In the genomic region with DNA sequence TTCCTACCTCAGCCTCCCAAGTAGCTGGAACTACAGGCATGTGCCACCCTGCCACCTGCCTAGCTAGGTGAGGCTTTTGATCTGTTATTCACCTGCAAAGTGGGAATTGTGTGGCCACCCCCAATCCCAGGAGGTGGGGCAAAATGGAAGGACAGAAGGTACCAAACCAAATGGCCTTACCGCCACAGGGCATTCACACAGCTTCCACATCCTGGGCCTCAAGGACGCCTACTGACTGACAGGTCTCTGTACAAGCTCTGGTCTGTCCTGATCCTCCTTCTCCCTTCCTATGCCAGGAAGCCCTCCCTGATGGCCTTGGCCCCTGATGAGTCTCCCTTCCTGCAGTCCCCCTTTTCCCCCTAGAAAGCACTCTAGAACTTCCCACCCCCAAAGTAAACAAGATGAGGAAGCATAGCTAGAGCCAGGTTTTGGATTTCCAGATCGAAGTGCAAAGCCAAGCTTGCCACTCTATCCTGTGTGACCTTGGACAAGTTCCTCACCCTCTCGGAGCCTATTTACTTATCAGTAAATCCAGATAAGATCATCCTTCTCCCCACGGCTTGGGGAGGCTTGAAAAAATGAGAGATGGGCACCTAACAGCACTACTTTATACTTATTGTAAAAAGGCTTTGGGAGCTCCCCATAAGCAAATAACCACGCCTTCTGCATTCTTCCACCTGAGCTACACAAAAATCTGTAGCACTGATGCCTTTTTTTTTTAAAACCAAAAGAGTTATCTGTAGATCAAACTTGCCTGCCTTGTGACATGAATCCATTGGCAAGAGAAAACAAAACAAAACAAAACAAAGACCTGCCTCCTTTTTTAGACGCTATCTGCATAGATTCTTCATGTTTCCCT, we compare ENCODE assay signal across 3 cellular contexts.
TF ChIP-seq lines count a peak whose summit lies in the region.

No MANE protein-coding gene starts in this region.

TF ChIP-seq in IMR-90, 13 proteins besides CTCF, POLR2A, EP300 and RAD21:
- TF ChIP-seq RFX5 (IDR thresholded peaks at IDR 0.05; ENCODE audit: low read depth, low read length) (no peak), FOS (IDR thresholded peaks at IDR 0.05; ENCODE audit: low read depth, low read length) (no peak), RCOR1 (IDR thresholded peaks at IDR 0.05; ENCODE audit: insufficient replicate concordance, low read length) (no peak), MAZ (IDR thresholded peaks at IDR 0.05; ENCODE audit: borderline replicate concordance, low read depth, low read length) (no peak), CHD1 (IDR thresholded peaks at IDR 0.05; ENCODE audit: low read depth, low read length) (no peak), BHLHE40 (IDR thresholded peaks at IDR 0.05; ENCODE audit: low read depth, low read length) (no peak), CEBPB (IDR thresholded peaks at IDR 0.05; ENCODE audit: low read depth, low read length) (no peak), MXI1 (IDR thresholded peaks at IDR 0.05; ENCODE audit: borderline replicate concordance, low read depth, low read length) (no peak), NFE2L2 (IDR thresholded peaks at IDR 0.05; ENCODE audit: low read depth, low read length) (no peak), MAFK (IDR thresholded peaks at IDR 0.05; ENCODE audit: low read depth, low read length) (no peak), USF2 (IDR thresholded peaks at IDR 0.05; ENCODE audit: low read depth, low read length) (no peak), SMC3 (IDR thresholded peaks at IDR 0.05; ENCODE audit: low read depth, low read length) (no peak)
- TF ChIP-seq, protein P1, sequence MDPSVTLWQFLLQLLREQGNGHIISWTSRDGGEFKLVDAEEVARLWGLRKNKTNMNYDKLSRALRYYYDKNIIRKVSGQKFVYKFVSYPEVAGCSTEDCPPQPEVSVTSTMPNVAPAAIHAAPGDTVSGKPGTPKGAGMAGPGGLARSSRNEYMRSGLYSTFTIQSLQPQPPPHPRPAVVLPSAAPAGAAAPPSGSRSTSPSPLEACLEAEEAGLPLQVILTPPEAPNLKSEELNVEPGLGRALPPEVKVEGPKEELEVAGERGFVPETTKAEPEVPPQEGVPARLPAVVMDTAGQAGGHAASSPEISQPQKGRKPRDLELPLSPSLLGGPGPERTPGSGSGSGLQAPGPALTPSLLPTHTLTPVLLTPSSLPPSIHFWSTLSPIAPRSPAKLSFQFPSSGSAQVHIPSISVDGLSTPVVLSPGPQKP (IDR thresholded peaks at IDR 0.05; ENCODE audit: borderline replicate concordance, low read depth, low read length), result no peak

TF ChIP-seq in K562, 482 proteins besides CTCF, POLR2A, EP300 and RAD21 (continues in another document):
- TF ChIP-seq SIN3A (IDR thresholded peaks at IDR 0.05; ENCODE audit: borderline replicate concordance in 2 of 2, control insufficient read depth in 1 of 2, low read depth in 2 of 2, low read length in 2 of 2) (no peak), KLF13 (tag; IDR thresholded peaks at IDR 0.05; ENCODE audit: borderline replicate concordance, low read depth) (no peak), CTBP1 (IDR thresholded peaks at IDR 0.05; ENCODE audit: borderline replicate concordance) (no peak), STAG1 (CRISPR knock-in tag; IDR thresholded peaks at IDR 0.05; ENCODE audit: borderline replicate concordance) (no peak), PHB2 (IDR thresholded peaks at IDR 0.05; ENCODE audit: low read depth) (no peak), SOX6 (IDR thresholded peaks at IDR 0.05) (no peak), RFX5 (IDR thresholded peaks at IDR 0.05; ENCODE audit: low read depth, low read length) (no peak), FOXJ2 (tag; IDR thresholded peaks at IDR 0.05) (peak; percentile 96), SMARCC2 (IDR thresholded peaks at IDR 0.05; ENCODE audit: low read depth) (no peak), ADNP (tag; IDR thresholded peaks at IDR 0.05) (peak; percentile 67; the same call in 1 of the 2 replicates), RCOR1 (IDR thresholded peaks at IDR 0.05; ENCODE audit: borderline replicate concordance in 1 of 2, low read depth in 2 of 2, low read length in 2 of 2) (0 out of 4 replicates have a peak, but pooled peaks of 1 of the 2 experiments have one; percentile 14), ZNF717 (CRISPR knock-in tag; IDR thresholded peaks at IDR 0.05) (no peak), ZFP36 (IDR thresholded peaks at IDR 0.05; ENCODE audit: low read depth, low read length, partially characterized antibody) (peak; percentile 74), RBM25 (IDR thresholded peaks at IDR 0.05; ENCODE audit: low read depth, low read length, severe bottlenecking) (peak; percentile 61), BCOR (IDR thresholded peaks at IDR 0.05) (peak; percentile 56; the same call in 1 of the 2 replicates), KLF1 (tag; IDR thresholded peaks at IDR 0.05) (no peak), ZBTB40 (IDR thresholded peaks at IDR 0.05) (no peak), ZBTB40 (CRISPR knock-in tag; IDR thresholded peaks at IDR 0.05) (no peak)

TF ChIP-seq in HepG2, 621 proteins besides CTCF, POLR2A, EP300 and RAD21 (continues in another document):
- TF ChIP-seq, protein P2, sequence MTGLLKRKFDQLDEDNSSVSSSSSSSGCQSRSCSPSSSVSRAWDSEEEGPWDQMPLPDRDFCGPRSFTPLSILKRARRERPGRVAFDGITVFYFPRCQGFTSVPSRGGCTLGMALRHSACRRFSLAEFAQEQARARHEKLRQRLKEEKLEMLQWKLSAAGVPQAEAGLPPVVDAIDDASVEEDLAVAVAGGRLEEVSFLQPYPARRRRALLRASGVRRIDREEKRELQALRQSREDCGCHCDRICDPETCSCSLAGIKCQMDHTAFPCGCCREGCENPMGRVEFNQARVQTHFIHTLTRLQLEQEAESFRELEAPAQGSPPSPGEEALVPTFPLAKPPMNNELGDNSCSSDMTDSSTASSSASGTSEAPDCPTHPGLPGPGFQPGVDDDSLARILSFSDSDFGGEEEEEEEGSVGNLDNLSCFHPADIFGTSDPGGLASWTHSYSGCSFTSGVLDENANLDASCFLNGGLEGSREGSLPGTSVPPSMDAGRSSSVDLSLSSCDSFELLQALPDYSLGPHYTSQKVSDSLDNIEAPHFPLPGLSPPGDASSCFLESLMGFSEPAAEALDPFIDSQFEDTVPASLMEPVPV (CRISPR knock-in tag; IDR thresholded peaks at IDR 0.05), result no peak
- TF ChIP-seq ZSCAN30 (CRISPR knock-in tag; IDR thresholded peaks at IDR 0.05) (no peak), ZC3H13 (CRISPR knock-in tag; IDR thresholded peaks at IDR 0.05) (no peak; the same call in 1 of the 2 replicates), NFAT5 (CRISPR knock-in tag; IDR thresholded peaks at IDR 0.05) (no peak), ZNF274 (CRISPR knock-in tag; IDR thresholded peaks at IDR 0.05) (peak; percentile 82; the same call in 1 of the 2 replicates), ZNF709 (CRISPR knock-in tag; IDR thresholded peaks at IDR 0.05) (no peak), TP53 (CRISPR knock-in tag; conservative IDR thresholded peaks at IDR 0.05) (no peak), U2AF1 (optimal IDR thresholded peaks at IDR 0.05; ENCODE audit: low read depth, low read length) (no peak), NFYC (CRISPR knock-in tag; IDR thresholded peaks at IDR 0.05) (peak; percentile 58), RFX1 (IDR thresholded peaks at IDR 0.05) (no peak), ZNF251 (CRISPR knock-in tag; IDR thresholded peaks at IDR 0.05) (no peak), ZNF292 (CRISPR knock-in tag; IDR thresholded peaks at IDR 0.05; ENCODE audit: borderline replicate concordance, low read depth) (peak; percentile 78; the same call in 1 of the 2 replicates), ZNF629 (CRISPR knock-in tag; conservative IDR thresholded peaks at IDR 0.05) (peak; percentile 41; the same call in 1 of the 2 replicates), ZNF7 (CRISPR knock-in tag; IDR thresholded peaks at IDR 0.05) (no peak), HNRNPUL1 (IDR thresholded peaks at IDR 0.05; ENCODE audit: low read depth, low read length) (no peak), ZNF569 (CRISPR knock-in tag; IDR thresholded peaks at IDR 0.05; ENCODE audit: borderline replicate concordance) (no peak), ZNF230 (CRISPR knock-in tag; IDR thresholded peaks at IDR 0.05) (no peak), ZFP37 (CRISPR knock-in tag; IDR thresholded peaks at IDR 0.05; ENCODE audit: borderline replicate concordance) (peak; percentile 89), RARG (CRISPR knock-in tag; IDR thresholded peaks at IDR 0.05; ENCODE audit: low read depth) (no peak), ZBTB7B (CRISPR knock-in tag; IDR thresholded peaks at IDR 0.05) (peak; percentile 99), CEBPZ (IDR thresholded peaks at IDR 0.05; ENCODE audit: low read length) (no peak)
- TF ChIP-seq, protein P3, sequence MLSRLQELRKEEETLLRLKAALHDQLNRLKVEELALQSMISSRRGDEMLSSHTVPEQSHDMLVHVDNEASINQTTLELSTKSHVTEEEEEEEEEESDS (CRISPR knock-in tag; IDR thresholded peaks at IDR 0.05; ENCODE audit: borderline replicate concordance), result no peak
- TF ChIP-seq, protein P4, sequence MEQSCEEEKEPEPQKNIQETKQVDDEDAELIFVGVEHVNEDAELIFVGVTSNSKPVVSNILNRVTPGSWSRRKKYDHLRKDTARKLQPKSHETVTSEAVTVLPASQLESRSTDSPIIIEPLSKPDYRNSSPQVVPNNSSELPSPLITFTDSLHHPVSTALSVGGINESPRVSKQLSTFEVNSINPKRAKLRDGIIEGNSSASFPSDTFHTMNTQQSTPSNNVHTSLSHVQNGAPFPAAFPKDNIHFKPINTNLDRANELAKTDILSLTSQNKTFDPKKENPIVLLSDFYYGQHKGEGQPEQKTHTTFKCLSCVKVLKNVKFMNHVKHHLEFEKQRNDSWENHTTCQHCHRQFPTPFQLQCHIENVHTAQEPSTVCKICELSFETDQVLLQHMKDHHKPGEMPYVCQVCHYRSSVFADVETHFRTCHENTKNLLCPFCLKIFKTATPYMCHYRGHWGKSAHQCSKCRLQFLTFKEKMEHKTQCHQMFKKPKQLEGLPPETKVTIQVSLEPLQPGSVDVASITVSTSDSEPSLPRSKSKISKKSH (CRISPR knock-in tag; IDR thresholded peaks at IDR 0.05; ENCODE audit: borderline replicate concordance), result peak; percentile 38; the same call in 1 of the 2 replicates
- TF ChIP-seq, protein P5, sequence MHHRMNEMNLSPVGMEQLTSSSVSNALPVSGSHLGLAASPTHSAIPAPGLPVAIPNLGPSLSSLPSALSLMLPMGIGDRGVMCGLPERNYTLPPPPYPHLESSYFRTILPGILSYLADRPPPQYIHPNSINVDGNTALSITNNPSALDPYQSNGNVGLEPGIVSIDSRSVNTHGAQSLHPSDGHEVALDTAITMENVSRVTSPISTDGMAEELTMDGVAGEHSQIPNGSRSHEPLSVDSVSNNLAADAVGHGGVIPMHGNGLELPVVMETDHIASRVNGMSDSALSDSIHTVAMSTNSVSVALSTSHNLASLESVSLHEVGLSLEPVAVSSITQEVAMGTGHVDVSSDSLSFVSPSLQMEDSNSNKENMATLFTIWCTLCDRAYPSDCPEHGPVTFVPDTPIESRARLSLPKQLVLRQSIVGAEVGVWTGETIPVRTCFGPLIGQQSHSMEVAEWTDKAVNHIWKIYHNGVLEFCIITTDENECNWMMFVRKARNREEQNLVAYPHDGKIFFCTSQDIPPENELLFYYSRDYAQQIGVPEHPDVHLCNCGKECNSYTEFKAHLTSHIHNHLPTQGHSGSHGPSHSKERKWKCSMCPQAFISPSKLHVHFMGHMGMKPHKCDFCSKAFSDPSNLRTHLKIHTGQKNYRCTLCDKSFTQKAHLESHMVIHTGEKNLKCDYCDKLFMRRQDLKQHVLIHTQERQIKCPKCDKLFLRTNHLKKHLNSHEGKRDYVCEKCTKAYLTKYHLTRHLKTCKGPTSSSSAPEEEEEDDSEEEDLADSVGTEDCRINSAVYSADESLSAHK (CRISPR knock-in tag; IDR thresholded peaks at IDR 0.05; ENCODE audit: borderline replicate concordance), result no peak
